14 cellular contexts compared by ENCODE assay signal in the genomic region with DNA sequence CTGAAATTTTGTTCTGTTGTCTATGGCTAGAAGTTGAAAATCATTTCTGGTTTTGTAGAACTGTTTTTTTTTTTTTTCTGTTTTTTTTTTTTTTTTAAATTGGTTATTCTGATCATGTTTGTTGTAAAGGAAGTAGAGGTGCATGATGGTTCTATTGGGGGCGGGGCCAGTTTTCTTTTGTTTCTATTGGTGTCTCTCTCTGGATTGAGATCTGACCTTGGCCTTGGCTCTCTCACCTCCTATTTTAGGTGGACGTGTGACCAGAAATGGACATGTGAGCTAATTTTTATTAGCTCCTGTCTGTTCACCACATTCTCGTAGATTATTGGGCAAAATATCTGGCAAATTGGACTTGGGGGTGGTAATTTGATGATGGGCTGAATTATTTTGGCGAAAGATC. TPM values are rescaled to one million over a fixed set of nuclear protein-coding genes. Genes with fewer than 3 reads are reported as not detected.
DNase-seq lines count a peak whose midpoint lies in the region; FAIRE-seq and TF ChIP-seq lines count a peak whose summit lies in the region.
"Had no signal": no experiment of that assay in that cellular context is flagged by ENCODE, and none has a peak within 500 bp of the region (broad histone marks: within the 10 kb centered on the region; RNA-seq: fewer than 3 reads in every experiment).

No MANE protein-coding gene starts in this region.

- H3K9ac ChIP-seq in endodermal cell (ENCODE audit: extremely low read depth, low read length, poor library complexity, severe bottlenecking) = no peak overlapping the region

- H3K27ac ChIP-seq in endodermal cell (ENCODE audit: low read depth, low read length) = no peak overlapping the region
- H3K27ac ChIP-seq: pancreas had no signal

- H3K4me3 ChIP-seq in endodermal cell (ENCODE audit: low read length) = no peak overlapping the region
- H3K4me3 ChIP-seq: HAP-1, pancreas had no signal

- H3K9me3 ChIP-seq in endodermal cell (ENCODE audit: control insufficient read depth, low read length) = no peaks in the 10 kb centered on the region
- H3K9me3 ChIP-seq: HAP-1, pancreas had no signal

- H3K9me3 Mint-ChIP-seq in osteocyte (ENCODE audit: unreplicated experiment) (no peaks in the 10 kb centered on the region), endodermal cell (no peaks in the 10 kb centered on the region)

- H3K27ac Mint-ChIP-seq in osteocyte (ENCODE audit: unreplicated experiment) (peak overlapping the region; percentile 52), endodermal cell (no peak overlapping the region)

- TF ChIP-seq CTCF in osteocyte (IDR thresholded peaks at IDR 0.05) (no peak), endodermal cell (conservative IDR thresholded peaks at IDR 0.05) (no peak)

- peak; percentile 12 for FAIRE-seq in endometrium (lab: Jason Lieb, UNC)
- FAIRE-seq: pancreas had no signal

- H3K4me1 Mint-ChIP-seq in osteocyte (ENCODE audit: unreplicated experiment) = peaks cover 55% of the 10 kb centered on the region
- peaks cover 25% of the 10 kb centered on the region for H3K4me1 Mint-ChIP-seq in endodermal cell

- CTCF ChIA-PET in HEK293T (lab: Yijun Ruan, JAX) = no interaction called here

- H3K4me1 ChIP-seq in endodermal cell (ENCODE audit: control insufficient read depth, insufficient read depth, low read length) = no peaks in the 10 kb centered on the region

- H3K36me3 Mint-ChIP-seq in osteocyte (ENCODE audit: unreplicated experiment) (peaks cover 8% of the 10 kb centered on the region), endodermal cell (ENCODE audit: low read depth) (peaks cover 5% of the 10 kb centered on the region)

- DNase-seq in HEK293T (ENCODE audit: extremely low spot score) (no peak), MV-4-11 (lab: John Stamatoyannopoulos, UW) (peak; percentile 48), osteocyte (ENCODE audit: extremely low spot score, unreplicated experiment) (no peak), HPDE6-E6E7 (ENCODE audit: extremely low spot score) (no peak), endodermal cell (no peak)
- no peak for DNase-seq in stimulated activated CD8-positive, alpha-beta memory T cell treated with anti-CD3 and anti-CD28 coated beads, Interleukin-4, amount 100 ng/mL, for 48 hours
- DNase-seq: COR-L47, foreskin fibroblast, KG1, NCI-H526, pancreas, T-helper 2 cell had no signal

- no peaks in the 10 kb centered on the region for H3K27me3 Mint-ChIP-seq in osteocyte (ENCODE audit: unreplicated experiment)
- peaks cover 2% of the 10 kb centered on the region for H3K27me3 Mint-ChIP-seq in endodermal cell (ENCODE audit: insufficient read depth)

- H3K36me3 ChIP-seq in endodermal cell (ENCODE audit: control insufficient read depth, insufficient read depth, low read length) = no peaks in the 10 kb centered on the region
- H3K36me3 ChIP-seq: pancreas had no signal

- H3K27me3 ChIP-seq in endodermal cell (ENCODE audit: control insufficient read depth, insufficient read depth, low read length, poor library complexity, severe bottlenecking) = no peaks in the 10 kb centered on the region
- H3K27me3 ChIP-seq: pancreas had no signal

- POLR2A ChIA-PET in HEK293T (lab: Yijun Ruan, JAX) = no interaction called here

- H3K4me3 Mint-ChIP-seq in osteocyte (ENCODE audit: unreplicated experiment) = no peak overlapping the region
- no peak overlapping the region for H3K4me3 Mint-ChIP-seq in endodermal cell

- 91 to 100% methylated on average over 2 to 4 of the region's 4 CpGs for WGBS in endodermal cell (ENCODE audit: insufficient coverage in 1 of 2, insufficient read length in 1 of 2), 2 experiments

TF ChIP-seq in HEK293T, 16 proteins besides CTCF, POLR2A, EP300 and RAD21:
- TF ChIP-seq ZNF384 (IDR thresholded peaks at IDR 0.05) = 0 out of 2 replicates have a peak, but pooled peaks have one; percentile 21
- no peak for TF ChIP-seq ARNT (IDR thresholded peaks at IDR 0.05)
TF ChIP-seq in HEK293T: peak in this region for 1.

RNA-seq across cellular contexts. Expression of a gene that starts 3.2 kb away (rescaled TPM):
- total RNA-seq in osteocyte (35.1 and 36.8 TPM in 2 replicates), endodermal cell (10 to 100 TPM; 34.5 to 37.5 TPM)
- 37.8 TPM for polyA plus RNA-seq in endodermal cell (2013, experiment 1 of 2)
- polyA plus RNA-seq in endodermal cell (2013, experiment 2 of 2) = 36.2 TPM
